Comparison of ENCODE assay signal across 16 cellular contexts in the genomic region with DNA sequence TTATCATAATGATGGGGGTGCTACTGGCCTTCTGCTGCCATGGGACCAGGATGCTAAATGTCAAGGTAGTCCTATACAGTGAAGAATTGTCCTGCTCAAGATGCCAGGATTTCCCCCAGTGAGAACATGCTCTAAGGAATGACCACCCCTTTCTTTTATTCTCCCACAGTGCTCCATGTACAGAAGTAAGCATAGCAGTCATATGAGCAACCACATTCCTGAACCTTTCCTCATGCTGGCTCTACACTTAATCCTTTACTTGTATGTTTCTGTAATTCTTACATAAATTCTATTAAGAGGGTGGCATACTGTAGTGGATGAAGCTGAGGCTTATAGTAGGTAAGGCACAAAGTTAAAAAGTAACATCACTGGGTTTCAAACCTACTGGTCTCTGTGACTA. TPM values are rescaled to one million over a fixed set of nuclear protein-coding genes. Genes with fewer than 3 reads are reported as not detected.
DNase-seq lines count a peak whose midpoint lies in the region; ATAC-seq and TF ChIP-seq lines count a peak whose summit lies in the region.
"Had no signal": no experiment of that assay in that cellular context is flagged by ENCODE, and none has a peak within 500 bp of the region (broad histone marks: within the 10 kb centered on the region; RNA-seq: fewer than 3 reads in every experiment).

No MANE protein-coding gene starts in this region.

- no peaks in the 10 kb centered on the region for H3K9me3 ChIP-seq in skeletal muscle satellite cell (replicated peaks; ENCODE audit: low read length)

- no peak overlapping the region for H3K4me2 ChIP-seq in skeletal muscle satellite cell (ENCODE audit: low read length)
- H3K4me2 ChIP-seq: KMS-11 had no signal

- POLR2A ChIA-PET in WTC11 (lab: Charles Lee): no interaction called here

- H3K36me3 ChIP-seq in skeletal muscle satellite cell (ENCODE audit: insufficient read depth, low read length): peaks cover 3% of the 10 kb centered on the region

- peak overlapping the region; percentile 42 for H3K9ac ChIP-seq in skeletal muscle satellite cell (ENCODE audit: low read depth, low read length)
- H3K9ac ChIP-seq: KMS-11 had no signal

- TF ChIP-seq CTCF in fibroblast of villous mesenchyme (IDR thresholded peaks at IDR 0.05; ENCODE audit: insufficient read depth, low read depth, low read length) (no peak), WTC11 (IDR thresholded peaks at IDR 0.05) (no peak)

- H3K4me1 Mint-ChIP-seq in activated T-cell treated with anti-CD3 and anti-CD28 coated beads, Interleukin-2, amount 50 U/mL, for 4 hours (ENCODE audit: low read depth): no peaks in the 10 kb centered on the region
- H3K4me1 Mint-ChIP-seq in WTC11: no peaks in the 10 kb centered on the region
- H3K4me1 Mint-ChIP-seq: CD8-positive, alpha-beta memory T cell; stimulated activated naive CD8-positive, alpha-beta T cell treated with anti-CD3 and anti-CD28 coated beads, Interleukin-15, amount 100 ng/mL, for 72 hours had no signal

- CTCF ChIA-PET in WTC11 (lab: Charles Lee): no interaction called here

- no peaks in the 10 kb centered on the region for H3K27me3 Mint-ChIP-seq in activated T-cell treated with anti-CD3 and anti-CD28 coated beads, Interleukin-2, amount 50 U/mL, for 4 hours (ENCODE audit: low read depth)
- H3K27me3 Mint-ChIP-seq in WTC11 (ENCODE audit: low read depth): peaks cover 3% of the 10 kb centered on the region; the same call in 1 of the 2 replicates
- H3K27me3 Mint-ChIP-seq: activated CD8-positive, alpha-beta T cell treated with anti-CD3 and anti-CD28 coated beads for 36 hours; stimulated activated naive CD8-positive, alpha-beta T cell treated with anti-CD3 and anti-CD28 coated beads, Interleukin-15, amount 100 ng/mL, for 72 hours had no signal

- no peak overlapping the region for H3K4me3 Mint-ChIP-seq in activated T-cell treated with anti-CD3 and anti-CD28 coated beads, Interleukin-2, amount 50 U/mL, for 4 hours
- H3K4me3 Mint-ChIP-seq in WTC11: no peak overlapping the region
- H3K4me3 Mint-ChIP-seq: activated CD8-positive, alpha-beta T cell treated with anti-CD3 and anti-CD28 coated beads for 36 hours; CD8-positive, alpha-beta memory T cell; stimulated activated naive CD8-positive, alpha-beta T cell treated with anti-CD3 and anti-CD28 coated beads, Interleukin-15, amount 100 ng/mL, for 72 hours had no signal

- H3K9me3 Mint-ChIP-seq in activated T-cell treated with anti-CD3 and anti-CD28 coated beads, Interleukin-2, amount 50 U/mL, for 4 hours: peaks cover 16% of the 10 kb centered on the region
- peaks cover 15% of the 10 kb centered on the region for H3K9me3 Mint-ChIP-seq in WTC11

- H3K4me3 ChIP-seq in fibroblast of villous mesenchyme (ENCODE audit: low read depth, low read length): no peak overlapping the region
- no peak overlapping the region for H3K4me3 ChIP-seq in skeletal muscle satellite cell (ENCODE audit: low read length)
- H3K4me3 ChIP-seq: SK-N-MC had no signal

- ATAC-seq in GM18868 (IDR thresholded peaks at IDR 0.05; ENCODE audit: unreplicated experiment) (no peak), WTC11 (no peak)
- ATAC-seq in activated T-cell treated with anti-CD3 and anti-CD28 coated beads, Interleukin-2, amount 50 U/mL, for 4 hours: no peak
- ATAC-seq: activated CD8-positive, alpha-beta T cell treated with anti-CD3 and anti-CD28 coated beads for 36 hours; stimulated activated naive CD8-positive, alpha-beta T cell treated with anti-CD3 and anti-CD28 coated beads, Interleukin-15, amount 100 ng/mL, for 72 hours had no signal

- H3K36me3 Mint-ChIP-seq in activated T-cell treated with anti-CD3 and anti-CD28 coated beads, Interleukin-2, amount 50 U/mL, for 4 hours (ENCODE audit: insufficient read depth): peaks cover 31% of the 10 kb centered on the region
- H3K36me3 Mint-ChIP-seq in WTC11: peaks cover 16% of the 10 kb centered on the region

- peak; percentile 71 for DNase-seq in HCEC 1CT
- peak; percentile 38 for DNase-seq in amniotic stem cell (lab: John Stamatoyannopoulos, UW)
- DNase-seq in fibroblast of villous mesenchyme (ENCODE audit: low read depth): peak; percentile 43
- DNase-seq in activated T-cell treated with anti-CD3 and anti-CD28 coated beads, Interleukin-2, amount 50 U/mL, for 4 hours: no peak
- DNase-seq in WTC11 (ENCODE audit: low spot score): no peak
- DNase-seq: activated CD8-positive, alpha-beta T cell treated with anti-CD3 and anti-CD28 coated beads for 36 hours; CD8-positive, alpha-beta memory T cell; NCI-H1417 treated with DMSO at 0.1 percent for 48 hours; NCI-H446 treated with DMSO at 0.1 percent for 48 hours; occipital lobe; stimulated activated CD4-positive, alpha-beta T cell treated with anti-CD3 and anti-CD28 coated beads, Interleukin-12 subunit alpha, Interleukin-12 subunit beta, amount 100 ng/mL, for 4 hours; stimulated activated naive CD8-positive, alpha-beta T cell treated with anti-CD3 and anti-CD28 coated beads, Interleukin-15, amount 100 ng/mL, for 72 hours had no signal

- no peak overlapping the region for H3K27ac Mint-ChIP-seq in WTC11
- H3K27ac Mint-ChIP-seq: activated CD8-positive, alpha-beta T cell treated with anti-CD3 and anti-CD28 coated beads for 36 hours; CD8-positive, alpha-beta memory T cell; stimulated activated naive CD8-positive, alpha-beta T cell treated with anti-CD3 and anti-CD28 coated beads, Interleukin-15, amount 100 ng/mL, for 72 hours had no signal

- peaks cover 9% of the 10 kb centered on the region for H3K4me1 ChIP-seq in skeletal muscle satellite cell (ENCODE audit: control insufficient read depth, insufficient read depth, low read length)

- H3K27me3 ChIP-seq in skeletal muscle satellite cell (ENCODE audit: control insufficient read depth, insufficient read depth, low read length): no peaks in the 10 kb centered on the region

TF ChIP-seq in WTC11, 78 proteins besides CTCF, POLR2A, EP300 and RAD21:
- TF ChIP-seq FOXJ3 (CRISPR knock-in tag; IDR thresholded peaks at IDR 0.05; ENCODE audit: borderline replicate concordance) (no peak), ZBTB21 (CRISPR knock-in tag; IDR thresholded peaks at IDR 0.05; ENCODE audit: borderline replicate concordance) (no peak)
- TF ChIP-seq, protein P1, sequence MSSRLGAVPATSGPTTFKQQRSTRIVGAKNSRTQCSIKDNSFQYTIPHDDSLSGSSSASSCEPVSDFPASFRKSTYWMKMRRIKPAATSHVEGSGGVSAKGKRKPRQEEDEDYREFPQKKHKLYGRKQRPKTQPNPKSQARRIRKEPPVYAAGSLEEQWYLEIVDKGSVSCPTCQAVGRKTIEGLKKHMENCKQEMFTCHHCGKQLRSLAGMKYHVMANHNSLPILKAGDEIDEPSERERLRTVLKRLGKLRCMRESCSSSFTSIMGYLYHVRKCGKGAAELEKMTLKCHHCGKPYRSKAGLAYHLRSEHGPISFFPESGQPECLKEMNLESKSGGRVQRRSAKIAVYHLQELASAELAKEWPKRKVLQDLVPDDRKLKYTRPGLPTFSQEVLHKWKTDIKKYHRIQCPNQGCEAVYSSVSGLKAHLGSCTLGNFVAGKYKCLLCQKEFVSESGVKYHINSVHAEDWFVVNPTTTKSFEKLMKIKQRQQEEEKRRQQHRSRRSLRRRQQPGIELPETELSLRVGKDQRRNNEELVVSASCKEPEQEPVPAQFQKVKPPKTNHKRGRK (CRISPR knock-in tag; IDR thresholded peaks at IDR 0.05; ENCODE audit: borderline replicate concordance): no peak

RNA-seq across cellular contexts. Expression of gene CYP2U1, which starts 20.2 kb away (rescaled TPM):
- total RNA-seq in fibroblast of villous mesenchyme (10.3 and 19.0 TPM in 2 replicates), WTC11 (2021) (2.9 to 4.9 TPM (median 4.9 TPM) in 3 replicates)
- total RNA-seq in skeletal muscle satellite cell (2012; rRNA removed): 5.3 and 6.6 TPM in 2 replicates
- 1 to 10 TPM; 1.3 to 2.2 (median 2.0) TPM for total RNA-seq in activated T-cell treated with anti-CD3 and anti-CD28 coated beads, Interleukin-2, amount 50 U/mL, for 4 hours

RNA-seq across cellular contexts. Expression of gene HADH, which starts 38.1 kb away (rescaled TPM):
- total RNA-seq in fibroblast of villous mesenchyme (9.3 and 11.2 TPM in 2 replicates), WTC11 (2021) (39.8 to 46.8 TPM (median 43.8 TPM) in 3 replicates)
- total RNA-seq in skeletal muscle satellite cell (2012; rRNA removed): 9.8 and 10.4 TPM in 2 replicates
- 10 to 100 TPM; 21.1 to 26.4 (median 22.5) TPM for total RNA-seq in activated T-cell treated with anti-CD3 and anti-CD28 coated beads, Interleukin-2, amount 50 U/mL, for 4 hours

Comparison
In these comparisons a context has a peak if more than half of its experiments do, and no peak if none do; other contexts are left out.
1. DNase-seq: peak in HCEC 1CT (single experiment), amniotic stem cell (single experiment) and fibroblast of villous mesenchyme (single experiment); none in activated T-cell treated with anti-CD3 and anti-CD28 coated beads, Interleukin-2, amount 50 U/mL, for 4 hours (single experiment) and WTC11 (single experiment).